Comparison of ENCODE assay signal across 15 cellular contexts in the genomic region with DNA sequence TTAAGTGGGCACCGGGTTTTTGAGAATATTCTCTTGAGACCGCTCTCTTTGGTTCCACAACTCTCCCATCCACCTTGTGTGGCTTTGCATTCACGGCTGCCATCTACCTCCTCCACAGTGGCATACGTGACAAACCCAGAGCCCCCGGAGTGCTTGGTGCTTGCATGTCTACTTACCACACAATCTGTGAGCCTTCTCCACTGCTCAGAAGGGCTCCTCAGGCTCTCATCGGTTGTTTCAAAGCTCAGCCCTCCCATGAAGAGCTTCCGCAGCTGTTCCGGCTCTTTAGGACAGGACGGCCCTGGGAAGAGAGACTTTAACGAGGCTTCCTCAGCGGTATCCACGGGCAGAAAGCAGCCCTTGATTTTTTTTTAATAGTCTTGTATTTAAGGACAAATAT.
A peak's percentile ranks its signal among the peaks of the same experiment; 100 is the strongest.
DNase-seq lines count a peak whose midpoint lies in the region; ATAC-seq and TF ChIP-seq lines count a peak whose summit lies in the region.
"Had no signal": no experiment of that assay in that cellular context is flagged by ENCODE, and none has a peak within 500 bp of the region (broad histone marks: within the 10 kb centered on the region; RNA-seq: fewer than 3 reads in every experiment).

No MANE protein-coding gene starts in this region.

- CTCF ChIA-PET in HEK293 (lab: Yijun Ruan, JAX), result interaction anchor here (0.7 kb wide), 2 partner anchors 33 to 57 kb away, joined by 3 read pairs; no protein-coding TSS in a partner anchor

- ATAC-seq in effector memory CD8-positive, alpha-beta T cell (replicated peaks), result no peak
- ATAC-seq in GM18858 (IDR thresholded peaks at IDR 0.05; ENCODE audit: unreplicated experiment), result no peak
- ATAC-seq: stimulated activated naive B cell treated with anti-CD40 and anti-IgM and Interleukin-4, amounts not matched to agents 10 μg/mL and 1 μg/mL and 100 μg/mL, for 72 hours had no signal

- H3K36me3 ChIP-seq in HEK293 (ENCODE audit: control insufficient read depth in 2 of 2, insufficient read depth in 1 of 2, low read length in 2 of 2) (no peaks in the 10 kb centered on the region), SJCRH30 (no peaks in the 10 kb centered on the region), skeletal muscle satellite cell (ENCODE audit: insufficient read depth, low read length) (no peaks in the 10 kb centered on the region)
- H3K36me3 ChIP-seq: BLaER1 treated with 17β-estradiol and CSF1 and Interleukin-3, amounts not matched to agents 10 nM and 100 nM had no signal

- H3K4me2 ChIP-seq in skeletal muscle satellite cell (ENCODE audit: low read length), result peak overlapping the region; percentile 91
- H3K4me2 ChIP-seq: BLaER1 treated with 17β-estradiol and CSF1 and Interleukin-3, amounts not matched to agents 10 nM and 100 nM had no signal

- DNase-seq in SJCRH30, result peak; percentile 93 to 98
- DNase-seq in NCI-H2107 treated with DMSO at 0.1 percent for 48 hours (lab: John Stamatoyannopoulos, UW; ENCODE audit: unreplicated experiment), result no peak
- DNase-seq in stimulated activated naive CD4-positive, alpha-beta T cell (lab: John Stamatoyannopoulos, UW), result no peak
- no peak for DNase-seq in effector memory CD8-positive, alpha-beta T cell
- DNase-seq: activated naive CD8-positive, alpha-beta T cell treated with anti-CD3 and anti-CD28 coated beads, Interleukin-2, amount 10 ng/mL, durations not matched to agents 7 days and 5 days; erythroblast; hippocampal formation; IMR-90; NCI-H1105; stimulated activated naive B cell treated with anti-CD40 and anti-IgM and Interleukin-4, amounts not matched to agents 10 μg/mL and 1 μg/mL and 100 μg/mL, for 72 hours had no signal

- no peaks in the 10 kb centered on the region for H3K36me3 Mint-ChIP-seq in effector memory CD8-positive, alpha-beta T cell (ENCODE audit: insufficient read depth)
- H3K36me3 Mint-ChIP-seq: activated naive CD8-positive, alpha-beta T cell treated with anti-CD3 and anti-CD28 coated beads, Interleukin-2, amount 10 ng/mL, durations not matched to agents 7 days and 5 days; stimulated activated naive B cell treated with anti-CD40 and anti-IgM and Interleukin-4, amounts not matched to agents 10 μg/mL and 1 μg/mL and 100 μg/mL, for 72 hours had no signal

- TF ChIP-seq CTCF in HEK293 (tag by site-specific recombination; IDR thresholded peaks at IDR 0.05), result no peak

- POLR2A ChIA-PET in HEK293 (lab: Yijun Ruan, JAX), result no interaction called here

- peaks cover 0 to 10% of the 10 kb centered on the region in 2 donors for H3K27me3 Mint-ChIP-seq in effector memory CD8-positive, alpha-beta T cell

- H3K4me3 Mint-ChIP-seq in effector memory CD8-positive, alpha-beta T cell, result no peak overlapping the region
- H3K4me3 Mint-ChIP-seq: activated naive CD8-positive, alpha-beta T cell treated with anti-CD3 and anti-CD28 coated beads, Interleukin-2, amount 10 ng/mL, durations not matched to agents 7 days and 5 days; stimulated activated naive B cell treated with anti-CD40 and anti-IgM and Interleukin-4, amounts not matched to agents 10 μg/mL and 1 μg/mL and 100 μg/mL, for 72 hours had no signal

- no peaks in the 10 kb centered on the region for H3K9me3 Mint-ChIP-seq in effector memory CD8-positive, alpha-beta T cell
- H3K9me3 Mint-ChIP-seq: activated naive CD8-positive, alpha-beta T cell treated with anti-CD3 and anti-CD28 coated beads, Interleukin-2, amount 10 ng/mL, durations not matched to agents 7 days and 5 days; stimulated activated naive B cell treated with anti-CD40 and anti-IgM and Interleukin-4, amounts not matched to agents 10 μg/mL and 1 μg/mL and 100 μg/mL, for 72 hours had no signal

- H3K4me1 Mint-ChIP-seq in effector memory CD8-positive, alpha-beta T cell (ENCODE audit: low read depth in 2 of 2), result no peaks in the 10 kb centered on the region
- H3K4me1 Mint-ChIP-seq: activated naive CD8-positive, alpha-beta T cell treated with anti-CD3 and anti-CD28 coated beads, Interleukin-2, amount 10 ng/mL, durations not matched to agents 7 days and 5 days; stimulated activated naive B cell treated with anti-CD40 and anti-IgM and Interleukin-4, amounts not matched to agents 10 μg/mL and 1 μg/mL and 100 μg/mL, for 72 hours had no signal

- H3K9me3 ChIP-seq in HEK293 (ENCODE audit: control insufficient read depth, insufficient read depth, low read depth, low read length) (no peaks in the 10 kb centered on the region), SJCRH30 (replicated peaks) (no peaks in the 10 kb centered on the region), skeletal muscle satellite cell (replicated peaks; ENCODE audit: low read length) (no peaks in the 10 kb centered on the region)

- no peaks in the 10 kb centered on the region for H3K4me1 ChIP-seq in HEK293 (ENCODE audit: control insufficient read depth, insufficient read depth, low read length)
- H3K4me1 ChIP-seq in SJCRH30, result peaks cover 25% of the 10 kb centered on the region
- H3K4me1 ChIP-seq in skeletal muscle satellite cell (ENCODE audit: control insufficient read depth, insufficient read depth, low read length), result peaks cover 11% of the 10 kb centered on the region
- H3K4me1 ChIP-seq: BLaER1 treated with 17β-estradiol and CSF1 and Interleukin-3, amounts not matched to agents 10 nM and 100 nM had no signal

- H3K27ac ChIP-seq in HEK293 (ENCODE audit: extremely low read depth, low read depth, low read length) (no peak overlapping the region), SJCRH30 (peak overlapping the region; percentile 91), layer of hippocampus (ENCODE audit: low read depth, low read length) (peak overlapping the region; percentile 50)
- H3K27ac ChIP-seq: BLaER1 treated with 17β-estradiol and CSF1 and Interleukin-3, amounts not matched to agents 10 nM and 100 nM had no signal

- H3K4me3 ChIP-seq in HEK293 (ENCODE audit: low read depth, low read length) (no peak overlapping the region), SJCRH30 (peak overlapping the region; percentile 59), skeletal muscle satellite cell (ENCODE audit: low read length) (peak overlapping the region; percentile 65)
- H3K4me3 ChIP-seq: BLaER1 treated with 17β-estradiol and CSF1 and Interleukin-3, amounts not matched to agents 10 nM and 100 nM had no signal

- no peaks in the 10 kb centered on the region for H3K27me3 ChIP-seq in SJCRH30
- H3K27me3 ChIP-seq in layer of hippocampus (ENCODE audit: control insufficient read depth, insufficient read depth, low read length), result no peaks in the 10 kb centered on the region
- no peaks in the 10 kb centered on the region for H3K27me3 ChIP-seq in skeletal muscle satellite cell (ENCODE audit: control insufficient read depth, insufficient read depth, low read length)
- H3K27me3 ChIP-seq: BLaER1 treated with 17β-estradiol and CSF1 and Interleukin-3, amounts not matched to agents 10 nM and 100 nM had no signal

- H3K9ac ChIP-seq in skeletal muscle satellite cell (ENCODE audit: low read depth, low read length), result peak overlapping the region; percentile 63
- H3K9ac ChIP-seq: BLaER1 treated with 17β-estradiol and CSF1 and Interleukin-3, amounts not matched to agents 10 nM and 100 nM had no signal

- H3K27ac Mint-ChIP-seq in effector memory CD8-positive, alpha-beta T cell, result no peak overlapping the region
- H3K27ac Mint-ChIP-seq: activated naive CD8-positive, alpha-beta T cell treated with anti-CD3 and anti-CD28 coated beads, Interleukin-2, amount 10 ng/mL, durations not matched to agents 7 days and 5 days; stimulated activated naive B cell treated with anti-CD40 and anti-IgM and Interleukin-4, amounts not matched to agents 10 μg/mL and 1 μg/mL and 100 μg/mL, for 72 hours had no signal

TF ChIP-seq in HEK293, 187 proteins besides CTCF, POLR2A, EP300 and RAD21 (continues in another document):
- peak; percentile 64 for TF ChIP-seq ZNF600 (tag by site-specific recombination; IDR thresholded peaks at IDR 0.05)
- TF ChIP-seq, protein P1, sequence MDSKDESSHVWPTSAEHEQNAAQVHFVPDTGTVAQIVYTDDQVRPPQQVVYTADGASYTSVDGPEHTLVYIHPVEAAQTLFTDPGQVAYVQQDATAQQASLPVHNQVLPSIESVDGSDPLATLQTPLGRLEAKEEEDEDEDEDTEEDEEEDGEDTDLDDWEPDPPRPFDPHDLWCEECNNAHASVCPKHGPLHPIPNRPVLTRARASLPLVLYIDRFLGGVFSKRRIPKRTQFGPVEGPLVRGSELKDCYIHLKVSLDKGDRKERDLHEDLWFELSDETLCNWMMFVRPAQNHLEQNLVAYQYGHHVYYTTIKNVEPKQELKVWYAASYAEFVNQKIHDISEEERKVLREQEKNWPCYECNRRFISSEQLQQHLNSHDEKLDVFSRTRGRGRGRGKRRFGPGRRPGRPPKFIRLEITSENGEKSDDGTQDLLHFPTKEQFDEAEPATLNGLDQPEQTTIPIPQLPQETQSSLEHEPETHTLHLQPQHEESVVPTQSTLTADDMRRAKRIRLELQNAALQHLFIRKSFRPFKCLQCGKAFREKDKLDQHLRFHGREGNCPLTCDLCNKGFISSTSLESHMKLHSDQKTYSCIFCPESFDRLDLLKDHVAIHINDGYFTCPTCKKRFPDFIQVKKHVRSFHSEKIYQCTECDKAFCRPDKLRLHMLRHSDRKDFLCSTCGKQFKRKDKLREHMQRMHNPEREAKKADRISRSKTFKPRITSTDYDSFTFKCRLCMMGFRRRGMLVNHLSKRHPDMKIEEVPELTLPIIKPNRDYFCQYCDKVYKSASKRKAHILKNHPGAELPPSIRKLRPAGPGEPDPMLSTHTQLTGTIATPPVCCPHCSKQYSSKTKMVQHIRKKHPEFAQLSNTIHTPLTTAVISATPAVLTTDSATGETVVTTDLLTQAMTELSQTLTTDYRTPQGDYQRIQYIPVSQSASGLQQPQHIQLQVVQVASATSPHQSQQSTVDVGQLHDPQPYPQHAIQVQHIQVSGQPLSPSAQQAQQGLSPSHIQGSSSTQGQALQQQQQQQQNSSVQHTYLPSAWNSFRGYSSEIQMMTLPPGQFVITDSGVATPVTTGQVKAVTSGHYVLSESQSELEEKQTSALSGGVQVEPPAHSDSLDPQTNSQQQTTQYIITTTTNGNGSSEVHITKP (tag by site-specific recombination; IDR thresholded peaks at IDR 0.05), result no peak
- TF ChIP-seq ZNF670 (tag by site-specific recombination; IDR thresholded peaks at IDR 0.05; ENCODE audit: low read depth), result no peak
- TF ChIP-seq, protein P2, sequence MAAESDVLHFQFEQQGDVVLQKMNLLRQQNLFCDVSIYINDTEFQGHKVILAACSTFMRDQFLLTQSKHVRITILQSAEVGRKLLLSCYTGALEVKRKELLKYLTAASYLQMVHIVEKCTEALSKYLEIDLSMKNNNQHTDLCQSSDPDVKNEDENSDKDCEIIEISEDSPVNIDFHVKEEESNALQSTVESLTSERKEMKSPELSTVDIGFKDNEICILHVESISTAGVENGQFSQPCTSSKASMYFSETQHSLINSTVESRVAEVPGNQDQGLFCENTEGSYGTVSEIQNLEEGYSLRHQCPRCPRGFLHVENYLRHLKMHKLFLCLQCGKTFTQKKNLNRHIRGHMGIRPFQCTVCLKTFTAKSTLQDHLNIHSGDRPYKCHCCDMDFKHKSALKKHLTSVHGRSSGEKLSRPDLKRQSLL (tag by site-specific recombination; IDR thresholded peaks at IDR 0.05), result no peak

Comparison
In these comparisons a context has a peak if more than half of its experiments do, and no peak if none do; other contexts are left out.
1. DNase-seq: peak in SJCRH30 (2 of 2); none in NCI-H2107 treated with DMSO at 0.1 percent for 48 hours (single experiment), stimulated activated naive CD4-positive, alpha-beta T cell (0 of 6) and effector memory CD8-positive, alpha-beta T cell (0 of 3).